8 cellular contexts compared by ENCODE assay signal in the genomic region with DNA sequence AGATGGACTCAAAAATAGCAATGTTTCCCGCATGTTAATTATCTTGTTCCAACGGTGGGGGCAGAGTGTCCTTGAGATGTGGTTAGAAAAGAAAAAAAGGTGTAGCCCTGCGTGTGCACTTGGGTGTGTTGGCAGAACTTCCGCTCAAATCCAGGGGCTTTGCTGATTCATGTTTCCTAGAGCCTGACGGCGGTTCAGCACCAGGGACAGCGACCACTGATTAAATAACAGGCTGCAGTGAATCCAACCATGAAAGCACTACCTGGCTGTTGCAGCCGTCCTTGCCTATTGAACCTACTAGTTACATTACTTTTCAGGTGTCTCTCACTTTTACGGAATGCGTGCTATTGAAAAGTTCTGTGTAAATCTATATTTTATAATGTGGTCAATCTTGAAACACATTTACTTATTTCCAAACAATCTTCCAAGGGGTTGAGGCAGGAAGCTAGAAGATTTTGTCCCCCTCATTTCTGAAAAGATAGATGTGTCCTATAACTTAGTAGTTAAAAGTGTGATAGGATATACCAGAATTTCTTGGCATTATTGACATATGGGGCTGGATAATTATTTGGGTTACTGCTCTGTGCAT.
DNase-seq lines count a peak whose midpoint lies in the region; ATAC-seq, FAIRE-seq and TF ChIP-seq lines count a peak whose summit lies in the region.

No MANE protein-coding gene starts in this region.

- H3K27me3 ChIP-seq in GM12878 (replicated peaks in 1 of 2; ENCODE audit: control insufficient read depth in 2 of 2, insufficient read depth in 2 of 2, low read length in 1 of 2) (no peaks in the 10 kb centered on the region), lung (ENCODE audit: control insufficient read depth, insufficient read depth) (no peaks in the 10 kb centered on the region)

- H3K36me3 ChIP-seq in GM12878 (ENCODE audit: control insufficient read depth in 2 of 2, insufficient read depth in 2 of 2, low read length in 1 of 2) (no peaks in the 10 kb centered on the region), lung (ENCODE audit: control insufficient read depth in 2 of 2, insufficient read depth in 2 of 2, low read length in 2 of 2) (no peaks in the 10 kb centered on the region)

- no peaks in the 10 kb centered on the region for H3K9me3 ChIP-seq in GM12878 (replicated peaks; ENCODE audit: control insufficient read depth, insufficient read depth, low read length)
- H3K9me3 ChIP-seq in lung (ENCODE audit: control insufficient read depth in 2 of 2, insufficient read depth in 1 of 2, low read length in 1 of 2), result peaks cover 0 to 2% of the 10 kb centered on the region in 2 donors

- CTCF ChIA-PET in GM12878 (lab: Yijun Ruan, JAX), result no interaction called here

- no peaks in the 10 kb centered on the region for H3K79me2 ChIP-seq in GM12878 (ENCODE audit: control insufficient read depth, insufficient read depth, low read length)

- 0 out of 3 replicates have a peak, but pooled peaks have one; percentile 39 for ATAC-seq in GM12878
- ATAC-seq in lung (ENCODE audit: insufficient read depth, low FRiP score), result no peak
- ATAC-seq in HG03139 (IDR thresholded peaks at IDR 0.05; ENCODE audit: unreplicated experiment), result no peak

- no TSS peak for BruUV-seq in GM12878 (replicated peaks; lab: Mats Ljungman, UMichigan)

- SMC1A ChIA-PET in GM12878 (lab: Charles Lee; ENCODE audit: uncharacterized antibody, unreplicated experiment), result no interaction called here

- H3K4me3 ChIP-seq in GM12865 (ENCODE audit: low read depth, low read length) (no peak overlapping the region), GM12878 (no peak overlapping the region), lung (no peak overlapping the region)

- DNase-seq in GM12865 (ENCODE audit: low read depth) (peak; percentile 49), NAMALWA (ENCODE audit: low spot score) (peak; percentile 16), GM12878 (ENCODE audit: low read depth, low spot score) (no peak), lung (ENCODE audit: low spot score) (peak; percentile 45), pons (ENCODE audit: low spot score) (no peak), SW 1271 (lab: John Stamatoyannopoulos, UW) (no peak), HPDE6-E6E7 (ENCODE audit: extremely low spot score) (no peak)

- no peak for TF ChIP-seq RAD21 in GM12878 (IDR thresholded peaks at IDR 0.05; ENCODE audit: insufficient read depth, low read depth, low read length)

- H3K4me1 ChIP-seq in GM12878 (ENCODE audit: control insufficient read depth, insufficient read depth, low read length), result no peaks in the 10 kb centered on the region
- H3K4me1 ChIP-seq in lung (ENCODE audit: control insufficient read depth in 2 of 2, insufficient read depth in 2 of 2, low read length in 2 of 2), result no peaks in the 10 kb centered on the region

- in situ Hi-C loops in GM12878 (cut with MboI), result no loop called here

- 16% methylated on average over 10 of the region's 10 CpGs for WGBS in GM12878 (ENCODE audit: insufficient coverage, insufficient replicate concordance, low lambda C conversion rate, missing lambda C conversion rate)
- WGBS in lung, 2 donors, result 4 to 5% methylated on average over 10 of the region's 10 CpGs

- H4K20me1 ChIP-seq in GM12878 (ENCODE audit: control insufficient read depth, insufficient read depth), result no peaks in the 10 kb centered on the region

- no peak overlapping the region for H2AFZ ChIP-seq in GM12878 (ENCODE audit: control insufficient read depth, low read depth, low read length)

- RAD21 ChIA-PET in GM12878 (lab: Charles Lee; ENCODE audit: unreplicated experiment), result no interaction called here

- no peak for FAIRE-seq in GM12878 (lab: Jason Lieb, UNC)

- TF ChIP-seq POLR2A in GM12878 (IDR thresholded peaks at IDR 0.05; ENCODE audit: low read depth, low read length), result no peak

- no peak overlapping the region for H3K4me2 ChIP-seq in GM12878 (ENCODE audit: control insufficient read depth, insufficient read depth)

- no peak for TF ChIP-seq EP300 in GM12878 (IDR thresholded peaks at IDR 0.05; ENCODE audit: borderline replicate concordance in 1 of 2, control insufficient read depth in 1 of 2, low read depth in 2 of 2, low read length in 2 of 2)

- H3K27ac ChIP-seq in GM12878 (ENCODE audit: control insufficient read depth, insufficient read depth) (no peak overlapping the region), lung (ENCODE audit: low read depth in 1 of 2, low read length in 1 of 2) (no peak overlapping the region)

- POLR2A ChIA-PET in GM12878 (lab: Charles Lee), result no interaction called here

- intact Hi-C loops in GM12878 (cut with micrococcal nuclease; ENCODE audit: unreplicated experiment), result no loop called here

- H3K9ac ChIP-seq in GM12878 (ENCODE audit: control insufficient read depth, insufficient read depth, low read length), result no peak overlapping the region

- no peak for TF ChIP-seq CTCF in GM12865 (IDR thresholded peaks at IDR 0.05; ENCODE audit: insufficient read depth, low read depth, low read length, missing control alignments)
- no peak for TF ChIP-seq CTCF in GM12878 (IDR thresholded peaks at IDR 0.05 in 2 of 3, conservative IDR thresholded peaks at IDR 0.05 in 1 of 3; ENCODE audit: control insufficient read depth in 2 of 3, extremely low read depth in 1 of 3, insufficient read depth in 1 of 3, low read depth in 3 of 3, low read length in 3 of 3)
- TF ChIP-seq CTCF in lung (IDR thresholded peaks at IDR 0.05; ENCODE audit: control extremely low read depth, extremely low read depth), result no peak

TF ChIP-seq in GM12878, 131 proteins besides CTCF, POLR2A, EP300 and RAD21:
- TF ChIP-seq BACH1 (IDR thresholded peaks at IDR 0.05; ENCODE audit: borderline replicate concordance) (no peak), REST (IDR thresholded peaks at IDR 0.05; ENCODE audit: low read depth, low read length) (peak; percentile 96), RBBP5 (conservative IDR thresholded peaks at IDR 0.05) (no peak), TCF7 (IDR thresholded peaks at IDR 0.05; ENCODE audit: borderline replicate concordance) (no peak), NRF1 (conservative IDR thresholded peaks at IDR 0.05; ENCODE audit: low read depth, low read length) (no peak), SMARCA5 (IDR thresholded peaks at IDR 0.05) (no peak), SKIL (IDR thresholded peaks at IDR 0.05; ENCODE audit: low read depth, poor library complexity, severe bottlenecking) (no peak), LARP7 (IDR thresholded peaks at IDR 0.05) (no peak)

Comparison
In these comparisons a context has a peak if more than half of its experiments do, and no peak if none do; other contexts are left out.
1. DNase-seq: peak in GM12865 (single experiment), NAMALWA (single experiment) and lung (single experiment); none in GM12878 (single experiment), pons (single experiment), SW 1271 (0 of 2) and HPDE6-E6E7 (single experiment).